ENCODE assay signal across 26 cellular contexts in the genomic region with DNA sequence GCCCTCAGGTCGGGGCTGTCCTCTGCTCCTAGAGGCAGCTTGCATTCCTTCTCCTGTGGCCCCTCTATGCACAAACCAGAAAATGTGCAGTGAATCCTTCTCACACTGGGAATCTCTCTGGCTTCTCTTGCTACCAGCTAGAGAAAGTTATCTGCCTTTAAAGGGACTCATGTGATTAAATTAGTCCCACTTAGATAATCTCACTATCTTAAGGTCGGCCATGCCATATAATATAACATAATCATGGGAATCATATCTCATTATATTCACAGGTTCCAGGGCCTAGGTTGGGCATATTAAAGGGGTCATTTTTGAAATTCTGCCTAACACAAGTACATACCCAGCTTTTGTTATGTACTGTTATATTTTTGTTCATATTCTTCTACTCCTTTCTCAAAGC. TPM values are rescaled to one million over a fixed set of nuclear protein-coding genes. Genes with fewer than 3 reads are reported as not detected.
DNase-seq lines count a peak whose midpoint lies in the region; ATAC-seq and TF ChIP-seq lines count a peak whose summit lies in the region.
"Had no signal": no experiment of that assay in that cellular context is flagged by ENCODE, and none has a peak within 500 bp of the region (broad histone marks: within the 10 kb centered on the region; RNA-seq: fewer than 3 reads in every experiment).

No MANE protein-coding gene starts in this region.

- no peak for DNase-seq in AG10803 (ENCODE audit: low read depth)
- DNase-seq in IMR-90: no peak
- peak; percentile 82 for DNase-seq in SK-N-DZ (ENCODE audit: low spot score)
- DNase-seq in mesenchymal stem cell: no peak
- no peak for DNase-seq in SIG-M5 treated with dmso at 0.1 percent for 504 hours (lab: John Stamatoyannopoulos, UW; ENCODE audit: unreplicated experiment)
- DNase-seq in stimulated activated CD4-positive, alpha-beta T cell treated with anti-CD3 and anti-CD28 coated beads, Interleukin-15, amount 100 ng/mL, for 24 hours: no peak
- DNase-seq in SHP77 treated with DMSO at 0.1 percent for 48 hours (lab: John Stamatoyannopoulos, UW): no peak
- no peak for DNase-seq in NCI-H2171 treated with DMSO at 0.1 percent for 48 hours (lab: John Stamatoyannopoulos, UW)
- DNase-seq: C1 segment of cervical spinal cord; CD4-positive, alpha-beta memory T cell; COR-L47; DMS53; GOT3; HCEC 1CT; MV-4-11; NCI-H1105; NCI-H1436 treated with DMSO at 0.1 percent for 48 hours; NCI-H1930; NCI-H446 treated with DMSO at 0.1 percent for 48 hours; NCI-H526; NCI-H82; SJCRH30; T-helper 1 cell had no signal

- no peak for ATAC-seq in IMR-90 (ENCODE audit: low read depth)

- no TSS peak for BruUV-seq in IMR-90 (replicated peaks; lab: Mats Ljungman, UMichigan)

- POLR2A ChIA-PET in IMR-90 (lab: Charles Lee; ENCODE audit: unreplicated experiment): no interaction called here

- no peak for TF ChIP-seq POLR2A in IMR-90 (IDR thresholded peaks at IDR 0.05; ENCODE audit: low read depth, low read length)

- no peak overlapping the region for H2BK20ac ChIP-seq in IMR-90 (ENCODE audit: low read depth, low read length)

- no peak overlapping the region for H3K23ac ChIP-seq in IMR-90 (ENCODE audit: low read depth, low read length)
- H3K23ac ChIP-seq in mesenchymal stem cell (ENCODE audit: low read length in 2 of 2): no peak overlapping the region

- H3K4me2 ChIP-seq in IMR-90 (ENCODE audit: low read depth, low read length) (peak overlapping the region; percentile 74; the same call in 1 of the 2 replicates), mesenchymal stem cell (ENCODE audit: low read length, poor library complexity, severe bottlenecking) (no peak overlapping the region)

- no peak overlapping the region for H2AK9ac ChIP-seq in IMR-90 (replicated peaks; ENCODE audit: low read depth, low read length, poor library complexity)

- H3K36me3 ChIP-seq in IMR-90 (ENCODE audit: control insufficient read depth, insufficient read depth, low read length) (no peaks in the 10 kb centered on the region), mesenchymal stem cell (ENCODE audit: control insufficient read depth in 1 of 2, insufficient read depth in 2 of 2, low read depth in 1 of 2, low read length in 2 of 2) (peaks cover 0 to 35% of the 10 kb centered on the region in 2 experiments)
- H3K36me3 ChIP-seq: SJCRH30 had no signal

- H2BK120ac ChIP-seq in IMR-90 (ENCODE audit: low read depth, low read length): no peak overlapping the region
- H2BK120ac ChIP-seq in mesenchymal stem cell (ENCODE audit: low read depth, low read length): no peak overlapping the region

- H3K9me1 ChIP-seq in IMR-90 (ENCODE audit: insufficient read depth, low read length): no peaks in the 10 kb centered on the region

- TF ChIP-seq CTCF in AG10803 (conservative IDR thresholded peaks at IDR 0.05; ENCODE audit: low read length) (no peak), IMR-90 (conservative IDR thresholded peaks at IDR 0.05; ENCODE audit: low read depth, low read length) (no peak)

- H3K27ac ChIP-seq in IMR-90 (ENCODE audit: insufficient read depth, low read length): no peak overlapping the region
- H3K27ac ChIP-seq in mesenchymal stem cell (ENCODE audit: low read length, poor library complexity, severe bottlenecking): no peak overlapping the region
- H3K27ac ChIP-seq: HL-60, SJCRH30 had no signal

- H3K79me1 ChIP-seq in IMR-90 (ENCODE audit: low read depth in 1 of 2, low read length in 2 of 2) (no peaks in the 10 kb centered on the region), mesenchymal stem cell (replicated peaks; ENCODE audit: low read length, poor library complexity, severe bottlenecking) (no peaks in the 10 kb centered on the region)

- H2BK15ac ChIP-seq in IMR-90 (ENCODE audit: low read depth, low read length) (no peak overlapping the region), mesenchymal stem cell (ENCODE audit: low read depth, poor library complexity, severe bottlenecking) (no peak overlapping the region)

- 75% methylated on average over 1 of the region's 2 CpGs; no CpG with 5 or more reads in 1 of the 2 experiments for WGBS in IMR-90 (ENCODE audit: extremely low coverage in 2 of 2, insufficient read length in 1 of 2), 2 experiments
- WGBS in mesenchymal stem cell: 71% methylated on average over 1 of the region's 2 CpGs

- dilution Hi-C loops in IMR-90 (cut with HindIII; ENCODE audit: low sequenced_read_pairs, unreplicated experiment): no loop called here

- H4K8ac ChIP-seq in IMR-90 (ENCODE audit: low read depth in 2 of 2, low read length in 2 of 2): no peak overlapping the region
- H4K8ac ChIP-seq in mesenchymal stem cell (ENCODE audit: low read length): no peak overlapping the region

- CTCF ChIA-PET in IMR-90 (lab: Yijun Ruan, JAX): no interaction called here

- peak overlapping the region; percentile 74; the same call in 1 of the 2 replicates for H4K5ac ChIP-seq in IMR-90 (ENCODE audit: low read depth, low read length)

- no peaks in the 10 kb centered on the region; the same call in 1 of the 2 replicates for H3K4me1 ChIP-seq in IMR-90 (ENCODE audit: control insufficient read depth, insufficient read depth, low read length)
- H3K4me1 ChIP-seq in mesenchymal stem cell (ENCODE audit: control insufficient read depth, insufficient read depth, low read depth, low read length): no peaks in the 10 kb centered on the region
- H3K4me1 ChIP-seq: SJCRH30 had no signal

- H2BK5ac ChIP-seq in IMR-90 (ENCODE audit: low read depth, low read length, poor library complexity, severe bottlenecking) (no peak overlapping the region), mesenchymal stem cell (ENCODE audit: low read depth, low read length, poor library complexity, severe bottlenecking) (no peak overlapping the region)

- no peak overlapping the region for H2AK5ac ChIP-seq in IMR-90 (ENCODE audit: low read depth, low read length)
- no peak overlapping the region for H2AK5ac ChIP-seq in mesenchymal stem cell (ENCODE audit: low read length, severe bottlenecking)

- H3K9ac ChIP-seq in IMR-90 (ENCODE audit: low read depth, low read length): no peak overlapping the region
- peak overlapping the region; percentile 87 for H3K9ac ChIP-seq in mesenchymal stem cell (ENCODE audit: low read length)

- H2AFZ ChIP-seq in IMR-90 (replicated peaks; ENCODE audit: low read length, poor library complexity): no peak overlapping the region
- no peak overlapping the region for H2AFZ ChIP-seq in mesenchymal stem cell (ENCODE audit: low read depth, low read length)

- no peaks in the 10 kb centered on the region for H4K20me1 ChIP-seq in IMR-90 (ENCODE audit: insufficient read depth, low read length)

- in situ Hi-C loops in IMR-90 (cut with MboI; ENCODE audit: low sequenced_read_pairs): no loop called here

- intact Hi-C loops in IMR-90 (cut with micrococcal nuclease): no loop called here

- H2BK12ac ChIP-seq in mesenchymal stem cell (ENCODE audit: low read length in 2 of 2): no peak overlapping the region

- no peak for TF ChIP-seq RAD21 in IMR-90 (IDR thresholded peaks at IDR 0.05; ENCODE audit: low read length)

- no peak overlapping the region for H3K18ac ChIP-seq in IMR-90 (ENCODE audit: low read depth, low read length)
- H3K18ac ChIP-seq in mesenchymal stem cell (ENCODE audit: low read depth in 1 of 2, low read length in 2 of 2): no peak overlapping the region

- H3K4me3 ChIP-seq in AG10803 (ENCODE audit: low read length) (peak overlapping the region; percentile 25; the same call in 1 of the 2 replicates), IMR-90 (ENCODE audit: insufficient read depth, low read depth, low read length) (no peak overlapping the region; the same call in 1 of the 2 replicates), mesenchymal stem cell (ENCODE audit: insufficient read depth in 1 of 2, low read depth in 1 of 2, low read length in 2 of 2) (peak overlapping the region in 1 of 2 experiments; percentile 69)
- H3K4me3 ChIP-seq: SJCRH30 had no signal

- H3K14ac ChIP-seq in IMR-90 (replicated peaks; ENCODE audit: low read depth, low read length) (no peak overlapping the region), mesenchymal stem cell (ENCODE audit: low read length in 2 of 2) (no peak overlapping the region)

- no peak overlapping the region for H3K4ac ChIP-seq in IMR-90 (ENCODE audit: low read depth, low read length)
- no peak overlapping the region for H3K4ac ChIP-seq in mesenchymal stem cell (ENCODE audit: low read depth in 1 of 2, low read length in 2 of 2)

- no peaks in the 10 kb centered on the region for H3K9me3 ChIP-seq in IMR-90 (ENCODE audit: control insufficient read depth, insufficient read depth, low read length)
- no peaks in the 10 kb centered on the region for H3K9me3 ChIP-seq in mesenchymal stem cell (ENCODE audit: control insufficient read depth, low read length)
- H3K9me3 ChIP-seq: SJCRH30 had no signal

- H3K56ac ChIP-seq in IMR-90 (ENCODE audit: extremely low read depth, insufficient read depth, low read length): no peak overlapping the region

- H3K27me3 ChIP-seq in IMR-90 (ENCODE audit: control insufficient read depth, insufficient read depth, low read length): no peaks in the 10 kb centered on the region
- H3K27me3 ChIP-seq in mesenchymal stem cell (ENCODE audit: control insufficient read depth in 1 of 2, insufficient read depth in 1 of 2, low read length in 2 of 2): no peaks in the 10 kb centered on the region
- H3K27me3 ChIP-seq: SJCRH30 had no signal

- no peak overlapping the region for H4K91ac ChIP-seq in IMR-90 (ENCODE audit: insufficient read depth, low read depth, low read length)
- H4K91ac ChIP-seq in mesenchymal stem cell (ENCODE audit: low read length): no peak overlapping the region

TF ChIP-seq in IMR-90, 13 proteins besides CTCF, POLR2A, EP300 and RAD21 (continues in another document):
- TF ChIP-seq BHLHE40 (IDR thresholded peaks at IDR 0.05; ENCODE audit: low read depth, low read length) (no peak), RCOR1 (IDR thresholded peaks at IDR 0.05; ENCODE audit: insufficient replicate concordance, low read length) (no peak), MAFK (IDR thresholded peaks at IDR 0.05; ENCODE audit: low read depth, low read length) (no peak), MXI1 (IDR thresholded peaks at IDR 0.05; ENCODE audit: borderline replicate concordance, low read depth, low read length) (no peak), FOS (IDR thresholded peaks at IDR 0.05; ENCODE audit: low read depth, low read length) (no peak)

RNA-seq across cellular contexts. Expression of gene PTGFR, which starts 31.4 kb away (rescaled TPM):
- 5.4 and 8.6 TPM in 2 replicates for total RNA-seq in IMR-90 (2012; rRNA removed)
- polyA plus RNA-seq in IMR-90 (2012; rRNA removed): 1.1 and 1.7 TPM in 2 replicates
- polyA plus RNA-seq in IMR-90 (2012; cell fraction: cytosol; rRNA removed): 0.24 and 0.25 TPM in 2 replicates
- 0.21 and 2.1 TPM in 2 replicates for polyA plus RNA-seq in IMR-90 (2012; cell fraction: nucleus; rRNA removed; ENCODE audit: low replicate concordance)
- polyA plus RNA-seq in SK-N-DZ (2014; cell fraction: cytosol; rRNA removed): 12.7 and 15.3 TPM in 2 replicates
- 9.1 and 11.4 TPM in 2 replicates for polyA plus RNA-seq in SK-N-DZ (2014; cell fraction: nucleus; rRNA removed)
- polyA plus RNA-seq in mesenchymal stem cell (2013, experiment 1 of 2): 0.12 TPM
- 0.18 TPM for polyA plus RNA-seq in mesenchymal stem cell (2013, experiment 2 of 2)
- total RNA-seq: CD4-positive, alpha-beta memory T cell; G401; OCI-LY7; SJCRH30 had no signal
- polyA plus RNA-seq: CD4-positive, alpha-beta memory T cell had no signal
